ENCODE assay signal across 16 cellular contexts in genomic region chr12:119360366-119360765, GRCh38. TPM values are rescaled to one million over a fixed set of nuclear protein-coding genes. Genes with fewer than 3 reads are reported as not detected.
"Had no signal": no experiment of that assay in that cellular context is flagged by ENCODE, and none has a peak within 500 bp of the region (broad histone marks: within the 10 kb centered on the region; RNA-seq: fewer than 3 reads in every experiment).

No MANE protein-coding gene starts in this region.

RNA-seq across cellular contexts. Expression of gene CCDC60, which starts 25.8 kb away (rescaled TPM):
- total RNA-seq: kidney epithelial cell; left cardiac atrium; left lobe of liver; left ventricle myocardium inferior; left ventricle myocardium superior; liver; lower leg skin; lung microvascular endothelial cell; mammary epithelial cell; mesenteric fat pad; mononuclear cell; mucosa of gallbladder; myocyte; naive thymus-derived CD4-positive, alpha-beta T cell had no signal
- polyA plus RNA-seq: hepatocyte; immature natural killer cell; liver; mammary epithelial cell; naive thymus-derived CD4-positive, alpha-beta T cell had no signal
